8 cellular contexts compared by ENCODE assay signal in genomic region chrX:109886122-109886761, GRCh38.
DNase-seq lines count a peak whose midpoint lies in the region; ATAC-seq and TF ChIP-seq lines count a peak whose summit lies in the region.

No MANE protein-coding gene starts in this region.

- ATAC-seq in HG03520 (IDR thresholded peaks at IDR 0.05; ENCODE audit: unreplicated experiment), result no peak

- DNase-seq in AG04449 (ENCODE audit: low read depth, low spot score) (no peak), GDM1 (lab: John Stamatoyannopoulos, UW) (peak; percentile 4), MV-4-11 (lab: John Stamatoyannopoulos, UW) (peak; percentile 23), fibroblast of the conjunctiva (ENCODE audit: low read depth) (peak; percentile 38), retina (peak; percentile 54), NCI-H128 (lab: John Stamatoyannopoulos, UW; ENCODE audit: unreplicated experiment) (no peak)
- peak; percentile 42 for DNase-seq in activated CD4-positive, alpha-beta T cell treated with anti-CD3 and anti-CD28 coated beads for 48 hours

- no peak overlapping the region for H3K4me3 ChIP-seq in AG04449 (ENCODE audit: low read depth, low read length)

- TF ChIP-seq CTCF in AG04449 (IDR thresholded peaks at IDR 0.05; ENCODE audit: insufficient read depth, low read length, missing control alignments), result peak; percentile 67

- POLR2A ChIA-PET in AG04449 (lab: Yijun Ruan, JAX), result no interaction called here

- CTCF ChIA-PET in AG04449 (lab: Yijun Ruan, JAX), result interaction anchor here (0.6 to 7.3 kb wide), 25 partner anchors 9 to 410 kb away, joined by 3 to 219 read pairs (median 4); partner anchors contain the start of gene ACSL4

Comparison
In these comparisons a context has a peak if more than half of its experiments do, and no peak if none do; other contexts are left out.
1. DNase-seq: peak in GDM1 (single experiment), MV-4-11 (single experiment), activated CD4-positive, alpha-beta T cell treated with anti-CD3 and anti-CD28 coated beads for 48 hours (single experiment), fibroblast of the conjunctiva (single experiment) and retina (single experiment); none in AG04449 (single experiment) and NCI-H128 (single experiment).